In genomic region chr3:112814256-112814655, GRCh38 we compare ENCODE assay signal across 10 cellular contexts. TPM values are rescaled to one million over a fixed set of nuclear protein-coding genes. Genes with fewer than 3 reads are reported as not detected.
DNase-seq lines count a peak whose midpoint lies in the region; ATAC-seq, FAIRE-seq and TF ChIP-seq lines count a peak whose summit lies in the region.
"Had no signal": no experiment of that assay in that cellular context is flagged by ENCODE, and none has a peak within 500 bp of the region (broad histone marks: within the 10 kb centered on the region; RNA-seq: fewer than 3 reads in every experiment).

No MANE protein-coding gene starts in this region.

- no peak overlapping the region for H3K27ac ChIP-seq in endothelial cell of umbilical vein (ENCODE audit: insufficient read depth, low read depth, low read length)
- no peak overlapping the region for H3K27ac ChIP-seq in colonic mucosa
- H3K27ac ChIP-seq: SJCRH30 had no signal

- H2AFZ ChIP-seq in endothelial cell of umbilical vein (ENCODE audit: low read depth, low read length) = no peak overlapping the region

- TF ChIP-seq POLR2A in endothelial cell of umbilical vein (IDR thresholded peaks at IDR 0.05; ENCODE audit: low read depth, low read length) = no peak

- H3K9me1 ChIP-seq in endothelial cell of umbilical vein (replicated peaks; ENCODE audit: control insufficient read depth, extremely low read depth, insufficient read depth, low read length) = no peaks in the 10 kb centered on the region

- H3K27me3 ChIP-seq in endothelial cell of umbilical vein (ENCODE audit: control insufficient read depth in 2 of 2, insufficient read depth in 2 of 2, low read length in 2 of 2) (peaks cover 0 to 7% of the 10 kb centered on the region in 2 experiments), colonic mucosa (no peaks in the 10 kb centered on the region)
- H3K27me3 ChIP-seq: SJCRH30 had no signal

- H3K9ac ChIP-seq in endothelial cell of umbilical vein (replicated peaks; ENCODE audit: extremely low read depth, insufficient read depth, low read length) (no peak overlapping the region), colonic mucosa (ENCODE audit: low read depth in 2 of 2, low read length in 2 of 2) (no peak overlapping the region)

- CTCF ChIA-PET in endothelial cell of umbilical vein (lab: Charles Lee) = interaction anchor here (0.6 to 2.7 kb wide), 23 partner anchors 11 to 703 kb away, joined by 3 to 55 read pairs (median 4); partner anchors contain the start of gene CCDC80

- FAIRE-seq in endothelial cell of umbilical vein (lab: Jason Lieb, UNC) = peak; percentile 82

- no peaks in the 10 kb centered on the region for H3K79me2 ChIP-seq in endothelial cell of umbilical vein (ENCODE audit: control insufficient read depth, insufficient read depth, low read length)

- ATAC-seq in HG02763 (IDR thresholded peaks at IDR 0.05; ENCODE audit: unreplicated experiment) = no peak
- ATAC-seq in GM19395 (IDR thresholded peaks at IDR 0.05; ENCODE audit: unreplicated experiment) = no peak

- no TSS peak for BruUV-seq in endothelial cell of umbilical vein (replicated peaks; lab: Mats Ljungman, UMichigan)

- intact Hi-C loops in endothelial cell of umbilical vein (cut with micrococcal nuclease) = loop anchor here (1.0 to 2.0 kb wide), 3 partner anchors 80 to 231 kb away; no protein-coding TSS in a partner anchor
- intact Hi-C loops in colonic mucosa (cut with DNase I) = loop anchor here (5.0 to 10.0 kb wide), 2 partner anchors 79 to 172 kb away; partner anchors contain the start of gene CCDC80

- H3K36me3 ChIP-seq in endothelial cell of umbilical vein (ENCODE audit: control insufficient read depth in 2 of 2, extremely low read depth in 1 of 2, insufficient read depth in 2 of 2, low read length in 2 of 2) (no peaks in the 10 kb centered on the region), colonic mucosa (no peaks in the 10 kb centered on the region)
- H3K36me3 ChIP-seq: SJCRH30 had no signal

- peak; percentile 74 for DNase-seq in ELR (ENCODE audit: low read depth)
- peak; percentile 25 for DNase-seq in NCI-H146 (lab: John Stamatoyannopoulos, UW)
- DNase-seq in endothelial cell of umbilical vein (ENCODE audit: low read depth, low spot score) = peak; percentile 67
- peak; percentile 63 for DNase-seq in non-pigmented ciliary epithelial cell (ENCODE audit: low read depth)
- DNase-seq in colonic mucosa = no peak
- DNase-seq in stimulated activated CD4-positive, alpha-beta T cell treated with anti-CD3 and anti-CD28 coated beads, Interleukin-2, amount 100 ng/mL, for 48 hours = no peak

- H3K9me3 ChIP-seq in endothelial cell of umbilical vein (replicated peaks; ENCODE audit: control insufficient read depth, insufficient read depth, low read length) = no peaks in the 10 kb centered on the region
- no peaks in the 10 kb centered on the region for H3K9me3 ChIP-seq in colonic mucosa

- H3K4me1 ChIP-seq in endothelial cell of umbilical vein (ENCODE audit: control insufficient read depth, extremely low read depth, insufficient read depth, low read length) (no peaks in the 10 kb centered on the region), colonic mucosa (no peaks in the 10 kb centered on the region)

- H3K4me3 ChIP-seq in endothelial cell of umbilical vein (replicated peaks in 1 of 3; ENCODE audit: insufficient read depth in 1 of 3, low read depth in 1 of 3, low read length in 3 of 3) = no peak overlapping the region
- H3K4me3 ChIP-seq in colonic mucosa = no peak overlapping the region
- H3K4me3 ChIP-seq: SJCRH30 had no signal

- TF ChIP-seq CTCF in endothelial cell of umbilical vein (IDR thresholded peaks at IDR 0.05; ENCODE audit: extremely low read depth in 1 of 2, insufficient read depth in 1 of 2, low read depth in 1 of 2, low read length in 2 of 2) = peak in 1 of 2 donors; percentile 40
- TF ChIP-seq CTCF in colonic mucosa (IDR thresholded peaks at IDR 0.05) = no peak

- dilution Hi-C loops in endothelial cell of umbilical vein (cut with MboI; ENCODE audit: extremely low pct_ligation_motif_present, low sequenced_read_pairs) = no loop called here

- POLR2A ChIA-PET in endothelial cell of umbilical vein (lab: Charles Lee) = interaction anchor here (1.1 kb wide), 1 partner anchor 173 kb away, joined by 3 read pairs; no protein-coding TSS in a partner anchor

- H3K4me2 ChIP-seq in endothelial cell of umbilical vein (ENCODE audit: insufficient read depth, low read length) = no peak overlapping the region

- H4K20me1 ChIP-seq in endothelial cell of umbilical vein (replicated peaks; ENCODE audit: control insufficient read depth, extremely low read depth, insufficient read depth, low read length) = no peaks in the 10 kb centered on the region

TF ChIP-seq in endothelial cell of umbilical vein, 7 proteins besides CTCF, POLR2A, EP300 and RAD21:
- TF ChIP-seq JUN (IDR thresholded peaks at IDR 0.05; ENCODE audit: borderline replicate concordance, insufficient read depth, insufficient read length, low read depth) (no peak), MYC (IDR thresholded peaks at IDR 0.05; ENCODE audit: low read depth, low read length) (no peak), GATA2 (IDR thresholded peaks at IDR 0.05; ENCODE audit: insufficient read depth, insufficient read length, low read depth, low read length) (no peak), POLR2AphosphoS5 (IDR thresholded peaks at IDR 0.05; ENCODE audit: insufficient read depth, low read depth, low read length) (no peak), MAX (IDR thresholded peaks at IDR 0.05; ENCODE audit: insufficient read depth, insufficient read length) (no peak), FOS (IDR thresholded peaks at IDR 0.05; ENCODE audit: borderline replicate concordance, insufficient read depth, low read length) (no peak), EZH2 (IDR thresholded peaks at IDR 0.05; ENCODE audit: borderline replicate concordance, low read depth, low read length, severe bottlenecking) (no peak)

RNA-seq across cellular contexts. Expression of gene CD200R1L, which starts 32.4 kb away (rescaled TPM):
- total RNA-seq in endothelial cell of umbilical vein (not detected in 2 replicates), colonic mucosa (not detected)
- polyA plus RNA-seq in endothelial cell of umbilical vein = not detected in 2 replicates
- not detected in 2 replicates for polyA plus RNA-seq in endothelial cell of umbilical vein (2011; cell fraction: cytosol; rRNA removed)
- not detected in 2 replicates for polyA plus RNA-seq in endothelial cell of umbilical vein (2011; cell fraction: nucleus; rRNA removed)
- not detected in 2 replicates for polyA plus RNA-seq in endothelial cell of umbilical vein (2012)
- polyA minus RNA-seq in endothelial cell of umbilical vein = not detected in 2 replicates
- polyA minus RNA-seq in endothelial cell of umbilical vein (2011; cell fraction: cytosol; rRNA and poly(A)+ RNA removed) = not detected
- polyA minus RNA-seq in endothelial cell of umbilical vein (2011; cell fraction: nucleus; rRNA and poly(A)+ RNA removed) = not detected in 2 replicates
- total RNA-seq: right cardiac atrium, SJCRH30 had no signal
- polyA plus RNA-seq: right cardiac atrium had no signal

Comparison
In these comparisons a context has a peak if more than half of its experiments do, and no peak if none do; other contexts are left out.
1. DNase-seq: peak in ELR (single experiment), NCI-H146 (single experiment), endothelial cell of umbilical vein (single experiment) and non-pigmented ciliary epithelial cell (single experiment); none in colonic mucosa (single experiment) and stimulated activated CD4-positive, alpha-beta T cell treated with anti-CD3 and anti-CD28 coated beads, Interleukin-2, amount 100 ng/mL, for 48 hours (0 of 2).